Comparison of ENCODE assay signal across 1 cellular context in the genomic region with DNA sequence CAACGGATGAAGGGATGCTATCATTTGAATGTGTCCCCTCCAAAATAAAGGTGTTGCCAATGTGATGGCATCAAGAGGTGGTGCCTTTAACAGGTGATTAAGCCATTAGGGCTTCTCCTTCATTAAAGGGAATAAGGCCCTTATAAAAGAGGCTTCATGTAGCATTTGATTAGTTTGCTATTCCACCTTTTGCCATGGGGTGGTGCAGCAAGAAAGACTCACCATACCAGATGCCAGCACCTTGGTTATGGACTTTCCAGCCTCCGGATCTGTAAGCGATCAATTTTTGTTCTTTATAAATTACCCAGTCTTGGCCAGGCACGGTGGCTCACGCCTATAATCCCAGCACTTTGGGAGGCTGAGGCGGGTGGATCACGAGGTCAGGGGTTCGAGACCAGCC.
TF ChIP-seq lines count a peak whose summit lies in the region.

No MANE protein-coding gene starts in this region.

TF ChIP-seq in H1, 55 proteins besides CTCF, POLR2A, EP300 and RAD21:
- no peak for TF ChIP-seq ZNF274 (IDR thresholded peaks at IDR 0.05; ENCODE audit: borderline replicate concordance, extremely low read depth, low read length)
- TF ChIP-seq TAF7 (optimal IDR thresholded peaks at IDR 0.05; ENCODE audit: borderline replicate concordance, low read depth, low read length): no peak
- no peak for TF ChIP-seq JUND (IDR thresholded peaks at IDR 0.05; ENCODE audit: low read length)
- TF ChIP-seq RNF2 (IDR thresholded peaks at IDR 0.05; ENCODE audit: borderline replicate concordance, low read depth, low read length, missing control alignments, poor library complexity, severe bottlenecking): no peak
- TF ChIP-seq RBBP5 (IDR thresholded peaks at IDR 0.05; ENCODE audit: borderline replicate concordance, low read depth, low read length): no peak
- TF ChIP-seq SP4 (IDR thresholded peaks at IDR 0.05; ENCODE audit: low read length): no peak
- no peak for TF ChIP-seq RXRA (IDR thresholded peaks at IDR 0.05; ENCODE audit: insufficient read depth, low read depth, low read length)
- TF ChIP-seq NANOG (IDR thresholded peaks at IDR 0.05; ENCODE audit: insufficient read depth, low read depth, low read length, poor library complexity, severe bottlenecking): no peak
- TF ChIP-seq POU5F1 (IDR thresholded peaks at IDR 0.05; ENCODE audit: low read depth, low read length): no peak
- no peak for TF ChIP-seq MAX (IDR thresholded peaks at IDR 0.05)
